Comparison of ENCODE assay signal across 22 cellular contexts in genomic region chr14:43116341-43116740, GRCh38.
DNase-seq lines count a peak whose midpoint lies in the region; ATAC-seq, FAIRE-seq and TF ChIP-seq lines count a peak whose summit lies in the region.
"Had no signal": no experiment of that assay in that cellular context is flagged by ENCODE, and none has a peak within 500 bp of the region (broad histone marks: within the 10 kb centered on the region; RNA-seq: fewer than 3 reads in every experiment).

No MANE protein-coding gene starts in this region.

- no peak overlapping the region for H3K9ac ChIP-seq in GM12878 (ENCODE audit: control insufficient read depth, insufficient read depth, low read length)

- H3K27ac ChIP-seq in GM12878 (ENCODE audit: control insufficient read depth, insufficient read depth) = no peak overlapping the region
- H3K27ac ChIP-seq: SK-N-MC had no signal

- RAD21 ChIA-PET in GM12878 (lab: Charles Lee; ENCODE audit: unreplicated experiment) = no interaction called here

- ATAC-seq in GM12878 = no peak

- H3K4me1 Mint-ChIP-seq in activated naive CD8-positive, alpha-beta T cell treated with anti-CD3 and anti-CD28 coated beads for 36 hours = no peaks in the 10 kb centered on the region
- H3K4me1 Mint-ChIP-seq: CD4-positive, CD25-positive, alpha-beta regulatory T cell had no signal

- no peak overlapping the region for H2AFZ ChIP-seq in GM12878 (ENCODE audit: control insufficient read depth, low read depth, low read length)

- POLR2A ChIA-PET in GM12878 (lab: Charles Lee) = no interaction called here

- no peaks in the 10 kb centered on the region for H3K27me3 ChIP-seq in GM12878 (replicated peaks in 1 of 2; ENCODE audit: control insufficient read depth in 2 of 2, insufficient read depth in 2 of 2, low read length in 1 of 2)
- no peaks in the 10 kb centered on the region for H3K27me3 ChIP-seq in kidney epithelial cell (ENCODE audit: control insufficient read depth, insufficient read depth, low read length)

- DNase-seq in Caki2 (ENCODE audit: low read depth) = peak; percentile 72
- peak; percentile 14 for DNase-seq in HT1080 (ENCODE audit: low read depth)
- no peak for DNase-seq in GM12878 (ENCODE audit: low read depth, low spot score)
- DNase-seq in kidney epithelial cell (ENCODE audit: low read depth) = peak; percentile 69
- DNase-seq in HK-2 (ENCODE audit: unreplicated experiment) = no peak
- DNase-seq in activated gamma-delta T cell treated with Interleukin-2 at 50 U/mL for 16 hours = no peak
- no peak for DNase-seq in NCI-H2171 treated with DMSO at 0.1 percent for 48 hours (lab: John Stamatoyannopoulos, UW)
- no peak for DNase-seq in activated naive CD8-positive, alpha-beta T cell treated with anti-CD3 and anti-CD28 coated beads for 36 hours
- DNase-seq: CD4-positive, CD25-positive, alpha-beta regulatory T cell; DND-41; GOT3; HCEC 1CT; Karpas-422; NCI-H1048; NCI-H1417 treated with DMSO at 0.1 percent for 48 hours; NCI-H1930; NCI-H2171; RPMI8226; SHP77 treated with DMSO at 0.1 percent for 48 hours; SW 1271 had no signal

- H3K36me3 Mint-ChIP-seq in activated naive CD8-positive, alpha-beta T cell treated with anti-CD3 and anti-CD28 coated beads for 36 hours = no peaks in the 10 kb centered on the region
- H3K36me3 Mint-ChIP-seq: CD4-positive, CD25-positive, alpha-beta regulatory T cell had no signal

- H4K20me1 ChIP-seq in GM12878 (ENCODE audit: control insufficient read depth, insufficient read depth) = no peaks in the 10 kb centered on the region

- H3K4me3 Mint-ChIP-seq in activated naive CD8-positive, alpha-beta T cell treated with anti-CD3 and anti-CD28 coated beads for 36 hours = no peak overlapping the region
- H3K4me3 Mint-ChIP-seq: CD4-positive, CD25-positive, alpha-beta regulatory T cell had no signal

- intact Hi-C loops in GM12878 (cut with micrococcal nuclease; ENCODE audit: unreplicated experiment) = no loop called here

- no peak overlapping the region for H3K4me2 ChIP-seq in GM12878 (ENCODE audit: control insufficient read depth, insufficient read depth)

- no TSS peak for BruUV-seq in GM12878 (replicated peaks; lab: Mats Ljungman, UMichigan)

- H3K4me1 ChIP-seq in GM12878 (ENCODE audit: control insufficient read depth, insufficient read depth, low read length) = no peaks in the 10 kb centered on the region

- TF ChIP-seq CTCF in GM12878 (IDR thresholded peaks at IDR 0.05 in 2 of 3, conservative IDR thresholded peaks at IDR 0.05 in 1 of 3; ENCODE audit: control insufficient read depth in 2 of 3, extremely low read depth in 1 of 3, insufficient read depth in 1 of 3, low read depth in 3 of 3, low read length in 3 of 3) = no peak
- TF ChIP-seq CTCF in kidney epithelial cell (IDR thresholded peaks at IDR 0.05; ENCODE audit: insufficient read depth, low read length, poor library complexity, severe bottlenecking) = no peak

- no peaks in the 10 kb centered on the region for H3K27me3 Mint-ChIP-seq in activated naive CD8-positive, alpha-beta T cell treated with anti-CD3 and anti-CD28 coated beads for 36 hours
- H3K27me3 Mint-ChIP-seq: CD4-positive, CD25-positive, alpha-beta regulatory T cell had no signal

- TF ChIP-seq POLR2A in GM12878 (IDR thresholded peaks at IDR 0.05; ENCODE audit: low read depth, low read length) = no peak

- no peak for TF ChIP-seq EP300 in GM12878 (IDR thresholded peaks at IDR 0.05; ENCODE audit: borderline replicate concordance in 1 of 2, control insufficient read depth in 1 of 2, low read depth in 2 of 2, low read length in 2 of 2)

- H3K9me3 ChIP-seq in GM12878 (replicated peaks; ENCODE audit: control insufficient read depth, insufficient read depth, low read length) = no peaks in the 10 kb centered on the region; the same call in 2 of the 3 replicates

- CTCF ChIA-PET in GM12878 (lab: Yijun Ruan, JAX) = no interaction called here

- 16% methylated on average over 3 of the region's 3 CpGs for WGBS in GM12878 (ENCODE audit: insufficient coverage, insufficient replicate concordance, low lambda C conversion rate, missing lambda C conversion rate)

- no peak for FAIRE-seq in GM12878 (lab: Jason Lieb, UNC)
- FAIRE-seq: GM18507 had no signal

- H3K27ac Mint-ChIP-seq in activated naive CD8-positive, alpha-beta T cell treated with anti-CD3 and anti-CD28 coated beads for 36 hours = no peak overlapping the region
- H3K27ac Mint-ChIP-seq: CD4-positive, CD25-positive, alpha-beta regulatory T cell had no signal

- H3K4me3 ChIP-seq in GM12878 = no peak overlapping the region
- no peak overlapping the region for H3K4me3 ChIP-seq in kidney epithelial cell (ENCODE audit: low read depth, low read length)
- H3K4me3 ChIP-seq: SK-N-MC had no signal

- in situ Hi-C loops in Caki2 (cut with HindIII; ENCODE audit: low pct_unique_long_range_greater_than_20kb, low sequenced_read_pairs) = no loop called here
- in situ Hi-C loops in GM12878 (cut with MboI) = no loop called here

- H3K9me3 Mint-ChIP-seq in activated naive CD8-positive, alpha-beta T cell treated with anti-CD3 and anti-CD28 coated beads for 36 hours = peaks cover 2% of the 10 kb centered on the region

- H3K36me3 ChIP-seq in GM12878 (ENCODE audit: control insufficient read depth in 2 of 2, insufficient read depth in 2 of 2, low read length in 1 of 2) (no peaks in the 10 kb centered on the region), kidney epithelial cell (ENCODE audit: control insufficient read depth, insufficient read depth, low read length) (no peaks in the 10 kb centered on the region)

- no peaks in the 10 kb centered on the region for H3K79me2 ChIP-seq in GM12878 (ENCODE audit: control insufficient read depth, insufficient read depth, low read length)

- no peak for TF ChIP-seq RAD21 in GM12878 (IDR thresholded peaks at IDR 0.05; ENCODE audit: insufficient read depth, low read depth, low read length)

- SMC1A ChIA-PET in GM12878 (lab: Charles Lee; ENCODE audit: uncharacterized antibody, unreplicated experiment) = no interaction called here

TF ChIP-seq in GM12878, 131 proteins besides CTCF, POLR2A, EP300 and RAD21:
- TF ChIP-seq FOXK2 (IDR thresholded peaks at IDR 0.05) (0 out of 2 replicates have a peak, but pooled peaks have one; percentile 29), BCL3 (IDR thresholded peaks at IDR 0.05; ENCODE audit: borderline replicate concordance, insufficient read depth, low read depth, low read length, poor library complexity, severe bottlenecking) (no peak)

Comparison
In these comparisons a context has a peak if more than half of its experiments do, and no peak if none do; other contexts are left out.
1. DNase-seq: peak in Caki2 (single experiment), HT1080 (single experiment) and kidney epithelial cell (single experiment); none in GM12878 (single experiment), HK-2 (single experiment), activated gamma-delta T cell treated with Interleukin-2 at 50 U/mL for 16 hours (single experiment), NCI-H2171 treated with DMSO at 0.1 percent for 48 hours (single experiment) and activated naive CD8-positive, alpha-beta T cell treated with anti-CD3 and anti-CD28 coated beads for 36 hours (single experiment).